In the genomic region with DNA sequence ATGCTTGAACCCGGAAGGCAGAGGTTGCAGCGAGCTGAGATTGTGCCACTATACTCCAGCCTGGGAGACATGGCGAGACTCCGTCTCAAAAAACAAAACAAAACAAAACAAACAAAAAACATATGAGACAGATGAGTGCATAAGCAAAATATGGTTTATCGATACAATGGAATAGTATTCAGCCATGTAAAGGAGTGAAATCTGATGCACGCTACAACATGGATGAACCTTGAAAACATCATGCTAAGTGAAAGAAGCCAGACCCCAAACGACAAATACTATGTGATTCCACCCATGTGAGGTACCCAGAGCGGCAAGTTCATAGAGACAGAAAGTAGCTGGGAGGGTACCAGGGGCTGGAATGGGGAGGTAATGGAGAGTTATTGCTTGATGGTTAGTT, we compare ENCODE assay signal across 21 cellular contexts.
"Had no signal": no experiment of that assay in that cellular context is flagged by ENCODE, and none has a peak within 500 bp of the region (broad histone marks: within the 10 kb centered on the region; RNA-seq: fewer than 3 reads in every experiment).

No MANE protein-coding gene starts in this region.

- ATAC-seq: gastrocnemius medialis; left ventricle myocardium superior; naive thymus-derived CD4-positive, alpha-beta T cell had no signal

- H3K27ac ChIP-seq: spleen, testis had no signal

- H3K27me3 ChIP-seq: breast epithelium, esophagus squamous epithelium, gastrocnemius medialis, testis, upper lobe of left lung had no signal

- H3K27me3 Mint-ChIP-seq: central memory CD8-positive, alpha-beta T cell; progenitor cell of endocrine pancreas had no signal

- H3K4me1 Mint-ChIP-seq: central memory CD8-positive, alpha-beta T cell had no signal

- H3K36me3 Mint-ChIP-seq: activated CD4-positive, alpha-beta memory T cell treated with anti-CD3 and anti-CD28 coated beads for 36 hours; naive thymus-derived CD4-positive, alpha-beta T cell had no signal

- H3K27ac Mint-ChIP-seq: activated CD4-positive, alpha-beta memory T cell treated with anti-CD3 and anti-CD28 coated beads for 36 hours; naive thymus-derived CD4-positive, alpha-beta T cell; progenitor cell of endocrine pancreas had no signal

- H3K36me3 ChIP-seq: breast epithelium, gastrocnemius medialis, spleen had no signal

- H3K9me3 Mint-ChIP-seq: activated CD4-positive, alpha-beta memory T cell treated with anti-CD3 and anti-CD28 coated beads for 36 hours; central memory CD8-positive, alpha-beta T cell; naive thymus-derived CD4-positive, alpha-beta T cell had no signal

- H3K9me3 ChIP-seq: breast epithelium, esophagus squamous epithelium, gastrocnemius medialis, spleen, testis, upper lobe of left lung had no signal

- H3K4me3 ChIP-seq: breast epithelium, esophagus squamous epithelium, gastrocnemius medialis, spleen, testis, upper lobe of left lung had no signal

- H3K4me3 Mint-ChIP-seq: activated CD4-positive, alpha-beta memory T cell treated with anti-CD3 and anti-CD28 coated beads for 36 hours; central memory CD8-positive, alpha-beta T cell; naive thymus-derived CD4-positive, alpha-beta T cell had no signal

- DNase-seq: activated CD4-positive, alpha-beta memory T cell treated with anti-CD3 and anti-CD28 coated beads for 36 hours; activated CD4-positive, alpha-beta T cell treated with anti-CD3 and anti-CD28 coated beads for 48 hours; activated effector memory CD4-positive, alpha-beta T cell treated with anti-CD3 and anti-CD28 coated beads, Interleukin-2, amount 50 U/mL, for 16 hours; activated naive CD4-positive, alpha-beta T cell treated with anti-CD3 and anti-CD28 coated beads, Interleukin-2, amount 50 U/mL, for 16 hours; effector memory CD4-positive, alpha-beta T cell; esophagus squamous epithelium; gastrocnemius medialis; head of caudate nucleus; left ventricle myocardium superior; naive thymus-derived CD4-positive, alpha-beta T cell; retina; spleen; stimulated activated CD4-positive, alpha-beta T cell treated with anti-CD3 and anti-CD28 coated beads, Interleukin-4, amount 100 ng/mL, for 1 hour; stimulated activated naive CD4-positive, alpha-beta T cell; testis; upper lobe of left lung had no signal

- FAIRE-seq: colon, islet of Langerhans had no signal
